37 cellular contexts compared by ENCODE assay signal in the genomic region with DNA sequence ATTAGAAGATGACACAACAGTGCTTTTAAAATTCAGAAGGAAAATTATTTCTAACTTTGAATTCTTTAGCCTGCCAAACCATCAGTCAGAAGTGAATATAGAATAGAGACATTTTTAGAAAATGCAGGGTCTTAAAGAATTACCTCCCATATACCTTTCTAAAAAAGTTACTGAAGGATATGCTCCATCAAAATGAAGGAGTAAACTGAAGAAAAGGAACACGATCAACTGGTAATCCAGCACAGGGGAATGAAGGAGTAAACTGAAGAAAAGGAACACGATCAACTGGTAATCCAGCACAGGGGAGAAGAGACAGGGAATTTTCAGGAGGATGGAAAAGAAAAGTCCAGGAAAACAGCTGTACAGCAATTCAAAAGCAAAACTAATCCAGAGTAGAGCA.
"Had no signal": no experiment of that assay in that cellular context is flagged by ENCODE, and none has a peak within 500 bp of the region (broad histone marks: within the 10 kb centered on the region; RNA-seq: fewer than 3 reads in every experiment).

No MANE protein-coding gene starts in this region.

- H3K4me1 Mint-ChIP-seq: activated CD4-positive, alpha-beta memory T cell treated with anti-CD3 and anti-CD28 coated beads, Interleukin-2, amount 10 ng/mL, durations not matched to agents 7 days and 5 days; activated CD4-positive, alpha-beta T cell treated with anti-CD3 and anti-CD28 coated beads for 36 hours; activated CD4-positive, alpha-beta T cell treated with anti-CD3 and anti-CD28 coated beads, Interleukin-2, amount 10 ng/mL, durations not matched to agents 7 days and 5 days; activated CD8-positive, alpha-beta memory T cell treated with anti-CD3 and anti-CD28 coated beads, Interleukin-2, amount 10 ng/mL, durations not matched to agents 7 days and 5 days; activated naive CD4-positive, alpha-beta T cell treated with anti-CD3 and anti-CD28 coated beads, Interleukin-2, amount 10 ng/mL, durations not matched to agents 7 days and 5 days; activated naive CD4-positive, alpha-beta T cell treated with anti-CD3 and anti-CD28 coated beads, Interleukin-2, amount 50 U/mL, for 24 hours; activated naive CD8-positive, alpha-beta T cell treated with anti-CD3 and anti-CD28 coated beads, Interleukin-2, amount 10 ng/mL, durations not matched to agents 7 days and 5 days; activated naive CD8-positive, alpha-beta T cell treated with anti-CD3 and anti-CD28 coated beads, Interleukin-2, amount 50 U/mL, for 24 hours had no signal

- H3K27ac ChIP-seq: ascending aorta, body of pancreas, brain microvascular endothelial cell, breast epithelium, VCaP had no signal

- H3K4me3 ChIP-seq: ascending aorta, body of pancreas, breast epithelium had no signal

- FAIRE-seq: TTC549 had no signal

- H3K4me3 Mint-ChIP-seq: activated CD4-positive, alpha-beta memory T cell treated with anti-CD3 and anti-CD28 coated beads, Interleukin-2, amount 10 ng/mL, durations not matched to agents 7 days and 5 days; activated CD4-positive, alpha-beta T cell treated with anti-CD3 and anti-CD28 coated beads for 36 hours; activated CD4-positive, alpha-beta T cell treated with anti-CD3 and anti-CD28 coated beads, Interleukin-2, amount 10 ng/mL, durations not matched to agents 7 days and 5 days; activated CD8-positive, alpha-beta memory T cell treated with anti-CD3 and anti-CD28 coated beads, Interleukin-2, amount 10 ng/mL, durations not matched to agents 7 days and 5 days; activated CD8-positive, alpha-beta T cell treated with anti-CD3 and anti-CD28 coated beads, Interleukin-2, amount 10 ng/mL, durations not matched to agents 7 days and 5 days; activated naive CD4-positive, alpha-beta T cell treated with anti-CD3 and anti-CD28 coated beads, Interleukin-2, amount 10 ng/mL, durations not matched to agents 7 days and 5 days; activated naive CD4-positive, alpha-beta T cell treated with anti-CD3 and anti-CD28 coated beads, Interleukin-2, amount 50 U/mL, for 24 hours; activated naive CD8-positive, alpha-beta T cell; activated naive CD8-positive, alpha-beta T cell treated with anti-CD3 and anti-CD28 coated beads, Interleukin-2, amount 10 ng/mL, durations not matched to agents 7 days and 5 days; activated naive CD8-positive, alpha-beta T cell treated with anti-CD3 and anti-CD28 coated beads, Interleukin-2, amount 50 U/mL, for 24 hours; activated T-cell treated with anti-CD3 and anti-CD28 coated beads, Interleukin-2, amount 50 U/mL, for 24 hours; T-helper 1 cell treated with Interleukin-12 subunit alpha and Interleukin-12 subunit beta and Interleukin-4 antibody, amounts not matched to agents 30 μg/mL and 1 μg/mL, for 36 hours; T-helper 2 cell treated with Interferon-gamma antibody and Interleukin-4, amounts not matched to agents 5 μg/mL and 100 μg/mL, for 36 hours had no signal

- H3K36me3 Mint-ChIP-seq: activated CD8-positive, alpha-beta memory T cell treated with anti-CD3 and anti-CD28 coated beads, Interleukin-2, amount 10 ng/mL, durations not matched to agents 7 days and 5 days; activated naive CD4-positive, alpha-beta T cell treated with anti-CD3 and anti-CD28 coated beads, Interleukin-2, amount 10 ng/mL, durations not matched to agents 7 days and 5 days; activated naive CD8-positive, alpha-beta T cell; activated naive CD8-positive, alpha-beta T cell treated with anti-CD3 and anti-CD28 coated beads, Interleukin-2, amount 10 ng/mL, durations not matched to agents 7 days and 5 days had no signal

- DNase-seq: activated CD4-positive, alpha-beta memory T cell treated with anti-CD3 and anti-CD28 coated beads, Interleukin-2, amount 10 ng/mL, durations not matched to agents 7 days and 5 days; activated CD4-positive, alpha-beta T cell treated with anti-CD3 and anti-CD28 coated beads for 1 hour; activated CD4-positive, alpha-beta T cell treated with anti-CD3 and anti-CD28 coated beads for 36 hours; activated CD4-positive, alpha-beta T cell treated with anti-CD3 and anti-CD28 coated beads for 48 hours; activated CD4-positive, alpha-beta T cell treated with anti-CD3 and anti-CD28 coated beads, Interleukin-2, amount 10 ng/mL, durations not matched to agents 7 days and 5 days; activated CD4-positive, alpha-beta T cell treated with anti-CD3 and anti-CD28 coated beads, Interleukin-2, amount 50 U/mL, for 48 hours; activated CD4-positive, CD25-positive, alpha-beta regulatory T cell; activated CD8-positive, alpha-beta memory T cell treated with anti-CD3 and anti-CD28 coated beads for 24 hours; activated CD8-positive, alpha-beta memory T cell treated with anti-CD3 and anti-CD28 coated beads, Interleukin-2, amount 10 ng/mL, durations not matched to agents 7 days and 5 days; activated CD8-positive, alpha-beta memory T cell treated with anti-CD3 and anti-CD28 coated beads, Interleukin-2, amount 50 U/mL, for 48 hours; activated CD8-positive, alpha-beta T cell treated with anti-CD3 and anti-CD28 coated beads, Interleukin-2, amount 10 ng/mL, durations not matched to agents 7 days and 5 days; activated effector memory CD4-positive, alpha-beta T cell treated with Interleukin-2 at 50 U/mL for 16 hours; activated gamma-delta T cell; activated naive CD4-positive, alpha-beta T cell treated with anti-CD3 and anti-CD28 coated beads, Interleukin-2, amount 10 ng/mL, durations not matched to agents 7 days and 5 days; activated naive CD4-positive, alpha-beta T cell treated with Interleukin-2 at 50 U/mL for 16 hours; activated naive CD8-positive, alpha-beta T cell treated with anti-CD3 and anti-CD28 coated beads, Interleukin-2, amount 10 ng/mL, durations not matched to agents 7 days and 5 days; activated naive CD8-positive, alpha-beta T cell treated with anti-CD3 and anti-CD28 coated beads, Interleukin-2, amount 50 U/mL, for 24 hours; activated T-cell treated with anti-CD3 and anti-CD28 coated beads, Interleukin-2, amount 50 U/mL, for 24 hours; activated T-cell treated with anti-CD3 and anti-CD28 coated beads, Interleukin-2, amount 50 U/mL, for 48 hours; amygdala; anterior cingulate cortex; body of pancreas; brain microvascular endothelial cell; central memory CD4-positive, alpha-beta T cell; T-helper 1 cell; T-helper 2 cell; T-helper 9 cell had no signal

- H3K4me1 ChIP-seq: ascending aorta, breast epithelium had no signal

- H3K27ac Mint-ChIP-seq: activated CD4-positive, alpha-beta memory T cell treated with anti-CD3 and anti-CD28 coated beads, Interleukin-2, amount 10 ng/mL, durations not matched to agents 7 days and 5 days; activated CD4-positive, alpha-beta T cell treated with anti-CD3 and anti-CD28 coated beads for 36 hours; activated CD4-positive, alpha-beta T cell treated with anti-CD3 and anti-CD28 coated beads, Interleukin-2, amount 10 ng/mL, durations not matched to agents 7 days and 5 days; activated CD8-positive, alpha-beta memory T cell treated with anti-CD3 and anti-CD28 coated beads, Interleukin-2, amount 10 ng/mL, durations not matched to agents 7 days and 5 days; activated CD8-positive, alpha-beta T cell treated with anti-CD3 and anti-CD28 coated beads, Interleukin-2, amount 10 ng/mL, durations not matched to agents 7 days and 5 days; activated naive CD4-positive, alpha-beta T cell treated with anti-CD3 and anti-CD28 coated beads, Interleukin-2, amount 10 ng/mL, durations not matched to agents 7 days and 5 days; activated naive CD4-positive, alpha-beta T cell treated with anti-CD3 and anti-CD28 coated beads, Interleukin-2, amount 50 U/mL, for 24 hours; activated naive CD8-positive, alpha-beta T cell; activated naive CD8-positive, alpha-beta T cell treated with anti-CD3 and anti-CD28 coated beads, Interleukin-2, amount 10 ng/mL, durations not matched to agents 7 days and 5 days; activated naive CD8-positive, alpha-beta T cell treated with anti-CD3 and anti-CD28 coated beads, Interleukin-2, amount 50 U/mL, for 24 hours; activated T-cell treated with anti-CD3 and anti-CD28 coated beads, Interleukin-2, amount 50 U/mL, for 24 hours; activated T-helper 2 cell treated with anti-CD3 and anti-CD28 coated beads, Interferon-gamma antibody, Interleukin-2, Interleukin-4, amounts not matched to agents 10 μg/mL and 5 μg/mL and 100 μg/mL, durations not matched to agents 14 hours and 24 hours and 36 hours; T-helper 1 cell treated with Interleukin-12 subunit alpha and Interleukin-12 subunit beta and Interleukin-4 antibody, amounts not matched to agents 30 μg/mL and 1 μg/mL, for 36 hours; T-helper 2 cell treated with Interferon-gamma antibody and Interleukin-4, amounts not matched to agents 5 μg/mL and 100 μg/mL, for 36 hours had no signal

- H3K36me3 ChIP-seq: ascending aorta, brain microvascular endothelial cell, breast epithelium had no signal

- ATAC-seq: activated CD4-positive, alpha-beta T cell treated with anti-CD3 and anti-CD28 coated beads for 36 hours; activated CD4-positive, CD25-positive, alpha-beta regulatory T cell treated with anti-CD3 and anti-CD28 coated beads, Interleukin-2, amount 50 U/mL, for 24 hours; activated CD8-positive, alpha-beta memory T cell treated with anti-CD3 and anti-CD28 coated beads, Interleukin-2, amount 10 ng/mL, durations not matched to agents 7 days and 5 days; activated CD8-positive, alpha-beta T cell treated with anti-CD3 and anti-CD28 coated beads, Interleukin-2, amount 10 ng/mL, durations not matched to agents 7 days and 5 days; activated naive CD8-positive, alpha-beta T cell treated with anti-CD3 and anti-CD28 coated beads, Interleukin-2, amount 50 U/mL, for 24 hours; body of pancreas had no signal

- H3K27me3 ChIP-seq: ascending aorta, body of pancreas, brain microvascular endothelial cell, breast epithelium had no signal

- H3K27me3 Mint-ChIP-seq: activated CD4-positive, alpha-beta memory T cell treated with anti-CD3 and anti-CD28 coated beads, Interleukin-2, amount 10 ng/mL, durations not matched to agents 7 days and 5 days; activated CD4-positive, alpha-beta T cell treated with anti-CD3 and anti-CD28 coated beads for 36 hours; activated CD8-positive, alpha-beta memory T cell treated with anti-CD3 and anti-CD28 coated beads, Interleukin-2, amount 10 ng/mL, durations not matched to agents 7 days and 5 days; activated naive CD4-positive, alpha-beta T cell treated with anti-CD3 and anti-CD28 coated beads, Interleukin-2, amount 10 ng/mL, durations not matched to agents 7 days and 5 days; activated naive CD8-positive, alpha-beta T cell treated with anti-CD3 and anti-CD28 coated beads, Interleukin-2, amount 10 ng/mL, durations not matched to agents 7 days and 5 days had no signal
